Comparison of ENCODE assay signal across 9 cellular contexts in the genomic region with DNA sequence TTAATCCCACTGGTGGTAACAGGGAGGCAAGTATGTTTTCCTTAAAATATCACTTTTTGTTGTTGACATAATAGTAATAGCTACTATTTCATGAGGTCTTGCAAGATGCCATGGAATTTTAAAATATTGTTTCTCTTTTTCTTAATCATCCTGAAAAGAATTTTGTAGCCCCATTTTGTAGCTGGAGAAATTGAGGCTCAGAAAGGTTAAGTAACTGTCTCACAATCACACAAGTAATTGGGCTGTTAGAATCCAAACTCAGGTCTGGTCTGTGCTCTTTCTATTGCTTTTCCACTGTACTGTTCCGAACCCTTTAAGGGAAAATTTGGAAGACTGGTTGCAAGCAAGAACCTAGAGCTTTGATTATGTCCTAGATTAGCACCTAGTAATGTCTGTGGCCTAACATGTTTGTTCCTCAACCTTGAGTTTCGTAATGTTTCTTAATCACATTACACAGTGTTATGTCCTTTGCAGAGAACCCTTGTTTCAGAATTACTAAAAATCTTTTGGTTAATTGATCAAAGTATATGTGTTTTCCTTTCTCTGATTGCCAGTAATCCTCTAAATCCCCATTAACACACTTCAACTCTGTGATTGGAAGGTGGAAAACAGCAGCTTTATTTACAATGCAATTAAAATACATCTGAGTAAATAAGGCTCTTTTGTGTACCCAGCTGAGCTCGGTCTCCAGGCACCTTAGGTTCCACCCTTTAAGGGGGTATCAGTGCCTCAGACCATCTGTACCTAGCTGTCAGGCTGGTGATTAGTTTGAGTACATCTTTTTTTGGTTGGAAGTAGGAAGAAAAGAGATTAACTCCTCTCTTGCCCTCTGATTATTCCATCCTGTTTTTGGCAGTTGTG. TPM values are rescaled to one million over a fixed set of nuclear protein-coding genes. Genes with fewer than 3 reads are reported as not detected.
DNase-seq lines count a peak whose midpoint lies in the region; ATAC-seq and TF ChIP-seq lines count a peak whose summit lies in the region.
"Had no signal": no experiment of that assay in that cellular context is flagged by ENCODE, and none has a peak within 500 bp of the region (broad histone marks: within the 10 kb centered on the region; RNA-seq: fewer than 3 reads in every experiment).

No MANE protein-coding gene starts in this region.

- H3K4me3 ChIP-seq in H7 (ENCODE audit: insufficient read depth, low read depth, low read length) (no peak overlapping the region), BE2C (ENCODE audit: low read depth, low read length) (no peak overlapping the region)

- peak; percentile 21 for ATAC-seq in activated T-helper 17 cell treated with anti-CD3 and anti-CD28 coated beads, Interleukin-2, amount 50 U/mL, for 72 hours (replicated peaks)
- ATAC-seq in HG02970 (IDR thresholded peaks at IDR 0.05; ENCODE audit: low FRiP score, unreplicated experiment) (no peak), GM19455 (IDR thresholded peaks at IDR 0.05; ENCODE audit: unreplicated experiment) (no peak)

- no peaks in the 10 kb centered on the region for H3K27me3 Mint-ChIP-seq in activated T-helper 17 cell treated with anti-CD3 and anti-CD28 coated beads, Interleukin-2, amount 50 U/mL, for 72 hours
- H3K27me3 Mint-ChIP-seq in nephron (ENCODE audit: low read depth), result no peaks in the 10 kb centered on the region

- H3K4me3 Mint-ChIP-seq in activated T-helper 17 cell treated with anti-CD3 and anti-CD28 coated beads, Interleukin-2, amount 50 U/mL, for 72 hours, result no peak overlapping the region
- no peak overlapping the region for H3K4me3 Mint-ChIP-seq in nephron

- TF ChIP-seq CTCF in nephron (IDR thresholded peaks at IDR 0.05; ENCODE audit: unreplicated experiment in 3 of 3) (no peak), BE2C (IDR thresholded peaks at IDR 0.05; ENCODE audit: low read depth, low read length) (no peak)

- H3K9me3 ChIP-seq in BE2C, result no peaks in the 10 kb centered on the region

- peaks cover 16% of the 10 kb centered on the region for H3K36me3 ChIP-seq in H7 (replicated peaks; ENCODE audit: control insufficient read depth, insufficient read depth, low read length)
- H3K36me3 ChIP-seq in BE2C, result no peaks in the 10 kb centered on the region

- no peaks in the 10 kb centered on the region for H3K27me3 ChIP-seq in H7 (ENCODE audit: control insufficient read depth, insufficient read depth, low read length)
- no peaks in the 10 kb centered on the region for H3K27me3 ChIP-seq in BE2C

- no peaks in the 10 kb centered on the region for H3K4me1 ChIP-seq in BE2C

- H3K4me1 Mint-ChIP-seq in activated T-helper 17 cell treated with anti-CD3 and anti-CD28 coated beads, Interleukin-2, amount 50 U/mL, for 72 hours, result no peaks in the 10 kb centered on the region
- H3K4me1 Mint-ChIP-seq in nephron, result peaks cover 15% of the 10 kb centered on the region

- DNase-seq in ELR (ENCODE audit: low read depth), result peak; percentile 19
- DNase-seq in NCI-H1436 (lab: John Stamatoyannopoulos, UW), result peak; percentile 79
- no peak for DNase-seq in H7
- no peak for DNase-seq in BE2C
- DNase-seq: posterior cingulate gyrus had no signal

- peak overlapping the region; percentile 36 for H3K27ac Mint-ChIP-seq in activated T-helper 17 cell treated with anti-CD3 and anti-CD28 coated beads, Interleukin-2, amount 50 U/mL, for 72 hours
- peak overlapping the region; percentile 44 to 55 (median 49) for H3K27ac Mint-ChIP-seq in nephron

- no peaks in the 10 kb centered on the region for H3K9me3 Mint-ChIP-seq in activated T-helper 17 cell treated with anti-CD3 and anti-CD28 coated beads, Interleukin-2, amount 50 U/mL, for 72 hours
- no peaks in the 10 kb centered on the region for H3K9me3 Mint-ChIP-seq in nephron

- H3K36me3 Mint-ChIP-seq in activated T-helper 17 cell treated with anti-CD3 and anti-CD28 coated beads, Interleukin-2, amount 50 U/mL, for 72 hours (ENCODE audit: low read depth), result peaks cover 85% of the 10 kb centered on the region
- peaks cover 47% of the 10 kb centered on the region for H3K36me3 Mint-ChIP-seq in nephron (ENCODE audit: low read depth)

RNA-seq across cellular contexts. Expression of gene LRRC42, which starts 10.4 kb away (rescaled TPM):
- 10 to 100 TPM; 25.2 to 28.5 TPM for total RNA-seq in activated T-helper 17 cell treated with anti-CD3 and anti-CD28 coated beads, Interleukin-2, amount 50 U/mL, for 72 hours
- 77.2 and 80.9 TPM in 2 replicates for total RNA-seq in H7 (2014; rRNA removed; shearing (Covaris generic))
- polyA plus RNA-seq in BE2C (2012; ENCODE audit: insufficient read depth, insufficient read length, low read depth), result 7.5 TPM

RNA-seq across cellular contexts. Expression of gene IFT25, which starts 11.0 kb away (rescaled TPM):
- 10 to 100 TPM; 71.3 to 99.6 TPM for total RNA-seq in activated T-helper 17 cell treated with anti-CD3 and anti-CD28 coated beads, Interleukin-2, amount 50 U/mL, for 72 hours
- total RNA-seq in H7 (2014; rRNA removed; shearing (Covaris generic)), result 25.7 and 30.0 TPM in 2 replicates
- 0.65 TPM for polyA plus RNA-seq in BE2C (2012; ENCODE audit: insufficient read depth, insufficient read length, low read depth)

Comparison
In these comparisons a context has a peak if more than half of its experiments do, and no peak if none do; other contexts are left out.
1. DNase-seq: peak in ELR (single experiment) and NCI-H1436 (single experiment); none in H7 (single experiment) and BE2C (single experiment).